In genomic region chr20:23914469-23914868, GRCh38 we compare ENCODE assay signal across 13 cellular contexts. TPM values are rescaled to one million over a fixed set of nuclear protein-coding genes. Genes with fewer than 3 reads are reported as not detected.
"Had no signal": no experiment of that assay in that cellular context is flagged by ENCODE, and none has a peak within 500 bp of the region (broad histone marks: within the 10 kb centered on the region; RNA-seq: fewer than 3 reads in every experiment).

No MANE protein-coding gene starts in this region.

RNA-seq across cellular contexts. Expression of gene CST5, which starts 34.9 kb away (rescaled TPM):
- total RNA-seq: stomach, subcutaneous adipose tissue, suprapubic skin, temporal lobe, testis, thoracic aorta, thyroid gland, tibial nerve, transverse colon, ureter, urinary bladder, uterus, vagina had no signal
- polyA plus RNA-seq: urinary bladder had no signal
